In the genomic region with DNA sequence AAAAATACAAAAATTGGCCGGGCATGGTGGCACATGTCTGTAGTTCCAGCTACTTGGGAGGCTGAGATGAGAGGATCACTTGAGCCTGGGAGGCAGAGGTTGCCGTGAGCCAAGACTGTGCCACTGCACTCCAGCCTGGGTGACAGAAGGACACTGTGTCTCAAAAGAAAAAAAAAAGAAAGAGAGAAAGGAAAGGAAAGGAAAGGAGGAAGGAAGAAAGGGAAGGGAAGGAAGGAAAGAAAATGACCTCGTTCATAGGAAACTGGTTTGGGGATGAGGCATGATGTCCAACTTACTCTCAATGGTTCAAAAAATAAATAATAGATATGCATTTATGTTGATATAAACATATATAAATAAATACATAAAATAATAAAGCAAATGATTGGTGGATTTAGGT, we compare ENCODE assay signal across 14 cellular contexts. TPM values are rescaled to one million over a fixed set of nuclear protein-coding genes. Genes with fewer than 3 reads are reported as not detected.
DNase-seq lines count a peak whose midpoint lies in the region; ATAC-seq and TF ChIP-seq lines count a peak whose summit lies in the region.
"Had no signal": no experiment of that assay in that cellular context is flagged by ENCODE, and none has a peak within 500 bp of the region (broad histone marks: within the 10 kb centered on the region; RNA-seq: fewer than 3 reads in every experiment).

No MANE protein-coding gene starts in this region.

- H3K9me3 ChIP-seq in BLaER1 (no peaks in the 10 kb centered on the region), gastroesophageal sphincter (no peaks in the 10 kb centered on the region), stomach smooth muscle (ENCODE audit: control insufficient read depth in 2 of 2, low read length in 2 of 2) (no peaks in the 10 kb centered on the region), PC-3 (ENCODE audit: low read length) (no peaks in the 10 kb centered on the region)
- H3K9me3 ChIP-seq: BE2C, Caco-2 had no signal

- BruUV-seq in PC-3 (replicated peaks; lab: Mats Ljungman, UMichigan) = no TSS peak

- H3K4me3 ChIP-seq in BLaER1 = no peak overlapping the region
- no peak overlapping the region for H3K4me3 ChIP-seq in KMS-11 (IDR thresholded peaks at IDR 0.05; ENCODE audit: insufficient read depth, low read depth, low read length)
- no peak overlapping the region for H3K4me3 ChIP-seq in gastroesophageal sphincter
- H3K4me3 ChIP-seq in stomach smooth muscle (ENCODE audit: low read length in 2 of 2) = no peak overlapping the region
- no peak overlapping the region for H3K4me3 ChIP-seq in PC-3 (ENCODE audit: low read length)
- H3K4me3 ChIP-seq: GM23338 had no signal

- TF ChIP-seq EP300 in gastroesophageal sphincter (IDR thresholded peaks at IDR 0.05) = no peak

- H3K9ac ChIP-seq in BLaER1 (no peak overlapping the region), KMS-11 (no peak overlapping the region), stomach smooth muscle (ENCODE audit: low read length in 2 of 2) (no peak overlapping the region), PC-3 (ENCODE audit: low read length) (no peak overlapping the region)

- no peaks in the 10 kb centered on the region for H3K27me3 ChIP-seq in BLaER1
- no peaks in the 10 kb centered on the region for H3K27me3 ChIP-seq in KMS-11 (ENCODE audit: insufficient read depth, low read depth)
- H3K27me3 ChIP-seq in gastroesophageal sphincter = no peaks in the 10 kb centered on the region
- H3K27me3 ChIP-seq in stomach smooth muscle (ENCODE audit: control insufficient read depth in 1 of 2, insufficient read depth in 2 of 2, low read length in 2 of 2) = no peaks in the 10 kb centered on the region
- no peaks in the 10 kb centered on the region for H3K27me3 ChIP-seq in PC-3 (ENCODE audit: low read length)

- no peaks in the 10 kb centered on the region for H3F3A ChIP-seq in PC-3 (ENCODE audit: low read length, unreplicated experiment)

- no peaks in the 10 kb centered on the region for H4K20me1 ChIP-seq in BLaER1
- no peaks in the 10 kb centered on the region for H4K20me1 ChIP-seq in KMS-11 (ENCODE audit: insufficient read depth)
- H4K20me1 ChIP-seq in PC-3 (ENCODE audit: low read length) = no peaks in the 10 kb centered on the region

- TF ChIP-seq POLR2A in gastroesophageal sphincter (IDR thresholded peaks at IDR 0.05) = no peak

- H3K79me2 ChIP-seq in KMS-11 (ENCODE audit: insufficient read depth, low read depth) (no peaks in the 10 kb centered on the region), PC-3 (ENCODE audit: low read length) (no peaks in the 10 kb centered on the region)

- no peak overlapping the region for H2AFZ ChIP-seq in KMS-11 (ENCODE audit: low read depth)
- no peak overlapping the region for H2AFZ ChIP-seq in PC-3 (ENCODE audit: low read length)

- DNase-seq in PC-3 = no peak
- DNase-seq: BE2C; Caco-2; CD8-positive, alpha-beta memory T cell; DND-41; H9; HFFc6 had no signal

- ATAC-seq in gastroesophageal sphincter (no peak), GM19328 (IDR thresholded peaks at IDR 0.05; ENCODE audit: unreplicated experiment) (no peak), GM18907 (IDR thresholded peaks at IDR 0.05; ENCODE audit: unreplicated experiment) (no peak), PC-3 (no peak)

- H3K36me3 ChIP-seq in BLaER1 = no peaks in the 10 kb centered on the region
- H3K36me3 ChIP-seq in KMS-11 (ENCODE audit: insufficient read depth) = no peaks in the 10 kb centered on the region
- H3K36me3 ChIP-seq in gastroesophageal sphincter = no peaks in the 10 kb centered on the region
- H3K36me3 ChIP-seq in stomach smooth muscle (ENCODE audit: control insufficient read depth in 2 of 2, insufficient read depth in 2 of 2, low read length in 2 of 2) = no peaks in the 10 kb centered on the region
- H3K36me3 ChIP-seq in PC-3 (ENCODE audit: low read depth, low read length) = no peaks in the 10 kb centered on the region
- H3K36me3 ChIP-seq: BE2C had no signal

- intact Hi-C loops in PC-3 (cut with micrococcal nuclease) = loop anchor here (1.0 to 10.0 kb wide), 5 partner anchors 19 to 457 kb away; no protein-coding TSS in a partner anchor

- WGBS in gastroesophageal sphincter (ENCODE audit: low coverage in 1 of 2), 2 donors = 65 to 69% methylated on average over 2 to 3 of the region's 3 CpGs

- H3K4me1 ChIP-seq in BLaER1 (peaks cover 36% of the 10 kb centered on the region), KMS-11 (ENCODE audit: low read depth, poor library complexity, severe bottlenecking) (peaks cover 44% of the 10 kb centered on the region), gastroesophageal sphincter (peaks cover 0 to 71% (median 9%) of the 10 kb centered on the region in 3 donors), stomach smooth muscle (ENCODE audit: control insufficient read depth, insufficient read depth, low read length) (peaks cover 47% of the 10 kb centered on the region), PC-3 (ENCODE audit: insufficient read depth, low read length) (peaks cover 23% of the 10 kb centered on the region)

- no peak overlapping the region for H3K27ac ChIP-seq in BLaER1
- H3K27ac ChIP-seq in KMS-11 = no peak overlapping the region
- H3K27ac ChIP-seq in gastroesophageal sphincter = peak overlapping the region; percentile 61 to 80 (median 76)
- peak overlapping the region; percentile 55 for H3K27ac ChIP-seq in stomach smooth muscle (ENCODE audit: low read length)
- no peak overlapping the region for H3K27ac ChIP-seq in PC-3 (ENCODE audit: low read length)

- no peak for TF ChIP-seq CTCF in KMS-11 (conservative IDR thresholded peaks at IDR 0.05; ENCODE audit: low read depth, low read length)
- no peak for TF ChIP-seq CTCF in gastroesophageal sphincter (IDR thresholded peaks at IDR 0.05)
- TF ChIP-seq CTCF in PC-3 (conservative IDR thresholded peaks at IDR 0.05; ENCODE audit: low read depth, low read length) = no peak

- POLR2A ChIA-PET in PC-3 (lab: Charles Lee; ENCODE audit: unreplicated experiment) = no interaction called here

- CTCF ChIA-PET in PC-3 (lab: Charles Lee) = no interaction called here

- peak overlapping the region; percentile 19; the same call in 1 of the 2 replicates for H3K4me2 ChIP-seq in BLaER1
- peak overlapping the region; percentile 62 for H3K4me2 ChIP-seq in KMS-11
- no peak overlapping the region for H3K4me2 ChIP-seq in PC-3 (ENCODE audit: low read length)
- H3K4me2 ChIP-seq: GM23338 had no signal

- no peaks in the 10 kb centered on the region for H3K9me2 ChIP-seq in PC-3 (replicated peaks; ENCODE audit: low read length)

RNA-seq across cellular contexts. Expression of gene BFSP1, which starts 6.8 kb away (rescaled TPM):
- total RNA-seq in gastroesophageal sphincter = 1 to 10 TPM; 2.0 to 5.9 (median 5.0) TPM
- 2.2 and 2.7 TPM in 2 replicates for total RNA-seq in PC-3 (2014; rRNA removed)

RNA-seq across cellular contexts. Expression of gene DSTN, which starts 31.9 kb away (rescaled TPM):
- total RNA-seq in gastroesophageal sphincter = 1,000 to 10,000 TPM; 1,820 to 3,515 (median 2,996) TPM
- 177 and 182 TPM in 2 replicates for total RNA-seq in PC-3 (2014; rRNA removed)

Comparison
In these comparisons a context has a peak if more than half of its experiments do, and no peak if none do; other contexts are left out.
1. H3K27ac ChIP-seq: peak in gastroesophageal sphincter (4 of 4) and stomach smooth muscle (single experiment); none in BLaER1 (single experiment), KMS-11 (single experiment) and PC-3 (single experiment).